1 cellular context compared by ENCODE assay signal in the genomic region with DNA sequence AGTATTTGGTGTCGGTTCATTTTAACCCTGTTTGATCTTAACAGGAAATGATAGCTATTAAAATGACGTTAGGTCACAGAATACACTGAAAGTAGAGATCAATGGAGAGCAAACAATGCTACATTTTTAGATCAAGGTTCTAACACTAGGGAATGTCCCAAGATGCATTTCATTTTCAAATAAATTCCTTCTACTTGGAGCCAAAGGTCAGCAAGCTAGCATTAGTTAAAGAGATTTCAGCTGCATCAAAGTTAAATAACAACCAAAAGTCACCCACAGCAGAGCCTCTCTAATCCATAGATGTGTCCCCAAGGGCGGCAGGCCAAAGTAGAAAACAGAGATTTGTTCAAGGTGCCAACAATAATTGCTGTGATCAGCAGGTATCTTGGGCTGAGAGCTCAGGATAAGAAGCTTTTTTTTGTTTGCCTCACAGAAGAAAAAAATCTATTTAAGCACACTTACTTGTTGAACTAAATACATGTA.
TF ChIP-seq lines count a peak whose summit lies in the region.

No MANE protein-coding gene starts in this region.

TF ChIP-seq in HepG2, 621 proteins besides CTCF, POLR2A, EP300 and RAD21 (continued from another document and continues in another):
- TF ChIP-seq RXRB (CRISPR knock-in tag; IDR thresholded peaks at IDR 0.05; ENCODE audit: borderline replicate concordance) (peak; percentile 92), GPN1 (CRISPR knock-in tag; IDR thresholded peaks at IDR 0.05; ENCODE audit: borderline replicate concordance) (no peak), ZNF782 (CRISPR knock-in tag; IDR thresholded peaks at IDR 0.05; ENCODE audit: borderline replicate concordance) (no peak), SMARCC2 (IDR thresholded peaks at IDR 0.05) (no peak), NCOA2 (CRISPR knock-in tag; IDR thresholded peaks at IDR 0.05) (peak; percentile 98), BATF2 (CRISPR knock-in tag; IDR thresholded peaks at IDR 0.05) (no peak), NKX3-1 (CRISPR knock-in tag; IDR thresholded peaks at IDR 0.05) (no peak), MAZ (IDR thresholded peaks at IDR 0.05; ENCODE audit: borderline replicate concordance, low read depth, low read length) (no peak), MAZ (CRISPR knock-in tag; IDR thresholded peaks at IDR 0.05; ENCODE audit: low read depth) (0 out of 2 replicates have a peak, but pooled peaks have one; percentile 52), SP2 (CRISPR knock-in tag; IDR thresholded peaks at IDR 0.05) (no peak), SAFB2 (CRISPR knock-in tag; IDR thresholded peaks at IDR 0.05; ENCODE audit: borderline replicate concordance, low read depth) (no peak), ZNF879 (CRISPR knock-in tag; IDR thresholded peaks at IDR 0.05) (no peak), ZSCAN25 (CRISPR knock-in tag; IDR thresholded peaks at IDR 0.05) (peak; percentile 35; the same call in 1 of the 2 replicates), NFE2 (CRISPR knock-in tag; IDR thresholded peaks at IDR 0.05) (no peak), ATRX (CRISPR knock-in tag; IDR thresholded peaks at IDR 0.05; ENCODE audit: borderline replicate concordance) (no peak), HNRNPH1 (optimal IDR thresholded peaks at IDR 0.05; ENCODE audit: low read depth, low read length) (no peak), HNRNPLL (IDR thresholded peaks at IDR 0.05; ENCODE audit: low read depth, low read length, poor library complexity, severe bottlenecking) (no peak), IKZF1 (IDR thresholded peaks at IDR 0.05) (no peak), ZNF709 (CRISPR knock-in tag; IDR thresholded peaks at IDR 0.05) (no peak), ZBTB7B (CRISPR knock-in tag; IDR thresholded peaks at IDR 0.05) (no peak), ZNF34 (CRISPR knock-in tag; IDR thresholded peaks at IDR 0.05; ENCODE audit: borderline replicate concordance) (no peak; the same call in 1 of the 2 replicates), RFXAP (CRISPR knock-in tag; IDR thresholded peaks at IDR 0.05; ENCODE audit: borderline replicate concordance) (no peak), SNAPC2 (CRISPR knock-in tag; IDR thresholded peaks at IDR 0.05) (peak; percentile 71), ZNF317 (CRISPR knock-in tag; IDR thresholded peaks at IDR 0.05) (peak; percentile 76), MEF2D (CRISPR knock-in tag; IDR thresholded peaks at IDR 0.05) (peak; percentile 99), ZSCAN12 (CRISPR knock-in tag; IDR thresholded peaks at IDR 0.05) (no peak), SMAD1 (CRISPR knock-in tag; IDR thresholded peaks at IDR 0.05; ENCODE audit: borderline replicate concordance, low read depth) (no peak), ZNF678 (CRISPR knock-in tag; IDR thresholded peaks at IDR 0.05) (peak; percentile 32; the same call in 1 of the 2 replicates), ZFP1 (CRISPR knock-in tag; IDR thresholded peaks at IDR 0.05) (no peak), JARID2 (CRISPR knock-in tag; IDR thresholded peaks at IDR 0.05; ENCODE audit: insufficient replicate concordance) (no peak), DRAP1 (CRISPR knock-in tag; IDR thresholded peaks at IDR 0.05) (no peak), NFATC3 (CRISPR knock-in tag; IDR thresholded peaks at IDR 0.05) (no peak), PBX2 (CRISPR knock-in tag; IDR thresholded peaks at IDR 0.05) (no peak; the same call in 1 of the 2 replicates), HOXA3 (CRISPR knock-in tag; IDR thresholded peaks at IDR 0.05) (peak; percentile 57; the same call in 1 of the 2 replicates), CHD2 (IDR thresholded peaks at IDR 0.05; ENCODE audit: low read depth, low read length) (no peak), ZNF839 (CRISPR knock-in tag; IDR thresholded peaks at IDR 0.05; ENCODE audit: borderline replicate concordance) (no peak), SKI (IDR thresholded peaks at IDR 0.05; ENCODE audit: partially characterized antibody) (peak; percentile 50), SRSF9 (IDR thresholded peaks at IDR 0.05; ENCODE audit: borderline replicate concordance, insufficient read depth, low read depth, low read length, poor library complexity, severe bottlenecking) (no peak), ZFP36L1 (CRISPR knock-in tag; IDR thresholded peaks at IDR 0.05) (peak; percentile 88; the same call in 1 of the 2 replicates), FOXK2 (IDR thresholded peaks at IDR 0.05) (no peak; the same call in 1 of the 2 replicates), TEAD3 (CRISPR knock-in tag; optimal IDR thresholded peaks at IDR 0.05; ENCODE audit: borderline replicate concordance) (peak; percentile 98), FOXA1 (IDR thresholded peaks at IDR 0.05) (peak; percentile 72), FOXA1 (CRISPR knock-in tag; IDR thresholded peaks at IDR 0.05) (peak; percentile 91), POGK (CRISPR knock-in tag; conservative IDR thresholded peaks at IDR 0.05) (0 out of 2 replicates have a peak, but pooled peaks have one; percentile 29), ZNF589 (CRISPR knock-in tag; conservative IDR thresholded peaks at IDR 0.05) (no peak; the same call in 1 of the 2 replicates), ZNF7 (CRISPR knock-in tag; IDR thresholded peaks at IDR 0.05) (peak; percentile 18; the same call in 1 of the 2 replicates), KLF6 (CRISPR knock-in tag; IDR thresholded peaks at IDR 0.05) (no peak), ZFP37 (CRISPR knock-in tag; IDR thresholded peaks at IDR 0.05; ENCODE audit: borderline replicate concordance) (no peak), ZNF256 (CRISPR knock-in tag; conservative IDR thresholded peaks at IDR 0.05) (no peak), SMC3 (IDR thresholded peaks at IDR 0.05; ENCODE audit: low read length) (no peak; the same call in 1 of the 2 replicates)
- TF ChIP-seq, protein P1, sequence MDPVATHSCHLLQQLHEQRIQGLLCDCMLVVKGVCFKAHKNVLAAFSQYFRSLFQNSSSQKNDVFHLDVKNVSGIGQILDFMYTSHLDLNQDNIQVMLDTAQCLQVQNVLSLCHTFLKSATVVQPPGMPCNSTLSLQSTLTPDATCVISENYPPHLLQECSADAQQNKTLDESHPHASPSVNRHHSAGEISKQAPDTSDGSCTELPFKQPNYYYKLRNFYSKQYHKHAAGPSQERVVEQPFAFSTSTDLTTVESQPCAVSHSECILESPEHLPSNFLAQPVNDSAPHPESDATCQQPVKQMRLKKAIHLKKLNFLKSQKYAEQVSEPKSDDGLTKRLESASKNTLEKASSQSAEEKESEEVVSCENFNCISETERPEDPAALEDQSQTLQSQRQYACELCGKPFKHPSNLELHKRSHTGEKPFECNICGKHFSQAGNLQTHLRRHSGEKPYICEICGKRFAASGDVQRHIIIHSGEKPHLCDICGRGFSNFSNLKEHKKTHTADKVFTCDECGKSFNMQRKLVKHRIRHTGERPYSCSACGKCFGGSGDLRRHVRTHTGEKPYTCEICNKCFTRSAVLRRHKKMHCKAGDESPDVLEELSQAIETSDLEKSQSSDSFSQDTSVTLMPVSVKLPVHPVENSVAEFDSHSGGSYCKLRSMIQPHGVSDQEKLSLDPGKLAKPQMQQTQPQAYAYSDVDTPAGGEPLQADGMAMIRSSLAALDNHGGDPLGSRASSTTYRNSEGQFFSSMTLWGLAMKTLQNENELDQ (CRISPR knock-in tag; IDR thresholded peaks at IDR 0.05; ENCODE audit: borderline replicate concordance), result no peak
- TF ChIP-seq, protein P2, sequence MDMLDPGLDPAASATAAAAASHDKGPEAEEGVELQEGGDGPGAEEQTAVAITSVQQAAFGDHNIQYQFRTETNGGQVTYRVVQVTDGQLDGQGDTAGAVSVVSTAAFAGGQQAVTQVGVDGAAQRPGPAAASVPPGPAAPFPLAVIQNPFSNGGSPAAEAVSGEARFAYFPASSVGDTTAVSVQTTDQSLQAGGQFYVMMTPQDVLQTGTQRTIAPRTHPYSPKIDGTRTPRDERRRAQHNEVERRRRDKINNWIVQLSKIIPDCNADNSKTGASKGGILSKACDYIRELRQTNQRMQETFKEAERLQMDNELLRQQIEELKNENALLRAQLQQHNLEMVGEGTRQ (IDR thresholded peaks at IDR 0.05; ENCODE audit: low read depth, low read length), result no peak
- TF ChIP-seq, protein P2 (CRISPR knock-in tag; IDR thresholded peaks at IDR 0.05; ENCODE audit: borderline replicate concordance), result no peak
- TF ChIP-seq, protein P3, sequence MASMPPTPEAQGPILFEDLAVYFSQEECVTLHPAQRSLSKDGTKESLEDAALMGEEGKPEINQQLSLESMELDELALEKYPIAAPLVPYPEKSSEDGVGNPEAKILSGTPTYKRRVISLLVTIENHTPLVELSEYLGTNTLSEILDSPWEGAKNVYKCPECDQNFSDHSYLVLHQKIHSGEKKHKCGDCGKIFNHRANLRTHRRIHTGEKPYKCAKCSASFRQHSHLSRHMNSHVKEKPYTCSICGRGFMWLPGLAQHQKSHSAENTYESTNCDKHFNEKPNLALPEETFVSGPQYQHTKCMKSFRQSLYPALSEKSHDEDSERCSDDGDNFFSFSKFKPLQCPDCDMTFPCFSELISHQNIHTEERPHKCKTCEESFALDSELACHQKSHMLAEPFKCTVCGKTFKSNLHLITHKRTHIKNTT (CRISPR knock-in tag; IDR thresholded peaks at IDR 0.05), result no peak
- TF ChIP-seq, protein P4, sequence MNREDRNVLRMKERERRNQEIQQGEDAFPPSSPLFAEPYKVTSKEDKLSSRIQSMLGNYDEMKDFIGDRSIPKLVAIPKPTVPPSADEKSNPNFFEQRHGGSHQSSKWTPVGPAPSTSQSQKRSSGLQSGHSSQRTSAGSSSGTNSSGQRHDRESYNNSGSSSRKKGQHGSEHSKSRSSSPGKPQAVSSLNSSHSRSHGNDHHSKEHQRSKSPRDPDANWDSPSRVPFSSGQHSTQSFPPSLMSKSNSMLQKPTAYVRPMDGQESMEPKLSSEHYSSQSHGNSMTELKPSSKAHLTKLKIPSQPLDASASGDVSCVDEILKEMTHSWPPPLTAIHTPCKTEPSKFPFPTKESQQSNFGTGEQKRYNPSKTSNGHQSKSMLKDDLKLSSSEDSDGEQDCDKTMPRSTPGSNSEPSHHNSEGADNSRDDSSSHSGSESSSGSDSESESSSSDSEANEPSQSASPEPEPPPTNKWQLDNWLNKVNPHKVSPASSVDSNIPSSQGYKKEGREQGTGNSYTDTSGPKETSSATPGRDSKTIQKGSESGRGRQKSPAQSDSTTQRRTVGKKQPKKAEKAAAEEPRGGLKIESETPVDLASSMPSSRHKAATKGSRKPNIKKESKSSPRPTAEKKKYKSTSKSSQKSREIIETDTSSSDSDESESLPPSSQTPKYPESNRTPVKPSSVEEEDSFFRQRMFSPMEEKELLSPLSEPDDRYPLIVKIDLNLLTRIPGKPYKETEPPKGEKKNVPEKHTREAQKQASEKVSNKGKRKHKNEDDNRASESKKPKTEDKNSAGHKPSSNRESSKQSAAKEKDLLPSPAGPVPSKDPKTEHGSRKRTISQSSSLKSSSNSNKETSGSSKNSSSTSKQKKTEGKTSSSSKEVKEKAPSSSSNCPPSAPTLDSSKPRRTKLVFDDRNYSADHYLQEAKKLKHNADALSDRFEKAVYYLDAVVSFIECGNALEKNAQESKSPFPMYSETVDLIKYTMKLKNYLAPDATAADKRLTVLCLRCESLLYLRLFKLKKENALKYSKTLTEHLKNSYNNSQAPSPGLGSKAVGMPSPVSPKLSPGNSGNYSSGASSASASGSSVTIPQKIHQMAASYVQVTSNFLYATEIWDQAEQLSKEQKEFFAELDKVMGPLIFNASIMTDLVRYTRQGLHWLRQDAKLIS (CRISPR knock-in tag; IDR thresholded peaks at IDR 0.05), result no peak
- TF ChIP-seq, protein P5, sequence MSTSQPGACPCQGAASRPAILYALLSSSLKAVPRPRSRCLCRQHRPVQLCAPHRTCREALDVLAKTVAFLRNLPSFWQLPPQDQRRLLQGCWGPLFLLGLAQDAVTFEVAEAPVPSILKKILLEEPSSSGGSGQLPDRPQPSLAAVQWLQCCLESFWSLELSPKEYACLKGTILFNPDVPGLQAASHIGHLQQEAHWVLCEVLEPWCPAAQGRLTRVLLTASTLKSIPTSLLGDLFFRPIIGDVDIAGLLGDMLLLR (CRISPR knock-in tag; IDR thresholded peaks at IDR 0.05), result no peak
